ENCODE assay signal across 8 cellular contexts in genomic region chr4:15005474-15006115, GRCh38. TPM values are rescaled to one million over a fixed set of nuclear protein-coding genes. Genes with fewer than 3 reads are reported as not detected.
A peak's percentile ranks its signal among the peaks of the same experiment; 100 is the strongest.
DNase-seq lines count a peak whose midpoint lies in the region; ATAC-seq, FAIRE-seq and TF ChIP-seq lines count a peak whose summit lies in the region.

No MANE protein-coding gene starts in this region.

- H3K36me3 ChIP-seq in WERI-Rb-1, result no peaks in the 10 kb centered on the region; the same call in 1 of the 2 replicates
- peaks cover 43% of the 10 kb centered on the region for H3K36me3 ChIP-seq in skeletal muscle satellite cell (ENCODE audit: insufficient read depth, low read length)

- TF ChIP-seq CTCF in WERI-Rb-1 (IDR thresholded peaks at IDR 0.05; ENCODE audit: low read depth, low read length) (no peak), foreskin fibroblast (IDR thresholded peaks at IDR 0.05; ENCODE audit: low read depth, low read length) (no peak)

- H3K9me3 ChIP-seq in WERI-Rb-1 (ENCODE audit: severe bottlenecking) (no peaks in the 10 kb centered on the region), skeletal muscle satellite cell (replicated peaks; ENCODE audit: low read length) (no peaks in the 10 kb centered on the region)

- peak overlapping the region; percentile 99 for H3K9ac ChIP-seq in skeletal muscle satellite cell (ENCODE audit: low read depth, low read length)

- peak overlapping the region; percentile 85 for H3K4me2 ChIP-seq in skeletal muscle satellite cell (ENCODE audit: low read length)

- H3K27me3 ChIP-seq in WERI-Rb-1 (ENCODE audit: insufficient read depth, low read depth, severe bottlenecking) (no peaks in the 10 kb centered on the region), skeletal muscle satellite cell (ENCODE audit: control insufficient read depth, insufficient read depth, low read length) (no peaks in the 10 kb centered on the region)

- H3K4me1 ChIP-seq in skeletal muscle satellite cell (ENCODE audit: control insufficient read depth, insufficient read depth, low read length), result peaks cover 4% of the 10 kb centered on the region

- peak overlapping the region; percentile 79 for H3K27ac ChIP-seq in WERI-Rb-1

- no peak for DNase-seq in GM18507 (ENCODE audit: extremely low spot score, insufficient read length, low read depth)
- no peak for DNase-seq in WERI-Rb-1
- DNase-seq in foreskin fibroblast, result no peak
- DNase-seq in SW 1271 (lab: John Stamatoyannopoulos, UW), result no peak
- no peak for DNase-seq in ecto neural progenitor cell (ENCODE audit: low spot score)
- no peak for DNase-seq in NOMO-1 (lab: John Stamatoyannopoulos, UW; ENCODE audit: unreplicated experiment in 2 of 2)

- peak overlapping the region; percentile 75 for H3K4me3 ChIP-seq in WERI-Rb-1 (ENCODE audit: low read depth, low read length)
- peak overlapping the region; percentile 79 to 81 for H3K4me3 ChIP-seq in foreskin fibroblast (ENCODE audit: low read depth in 1 of 2, low read length in 2 of 2)
- peak overlapping the region; percentile 97 for H3K4me3 ChIP-seq in skeletal muscle satellite cell (ENCODE audit: low read length)

- FAIRE-seq in GM18507 (lab: Jason Lieb, UNC), result peak; percentile 49

- ATAC-seq in HG03342 (IDR thresholded peaks at IDR 0.05; ENCODE audit: unreplicated experiment), result no peak

RNA-seq across cellular contexts. Expression of gene CPEB2, which starts 3.3 kb away (rescaled TPM):
- total RNA-seq in skeletal muscle satellite cell (2012; rRNA removed), result 18.8 and 22.7 TPM in 2 replicates
